20 cellular contexts compared by ENCODE assay signal in genomic region chr17:26773189-26774188, GRCh38.
"Had no signal": no experiment of that assay in that cellular context is flagged by ENCODE, and none has a peak within 500 bp of the region (broad histone marks: within the 10 kb centered on the region; RNA-seq: fewer than 3 reads in every experiment).

No MANE protein-coding gene starts in this region.

- H3K27me3 Mint-ChIP-seq: brain; stimulated activated naive B cell treated with anti-CD40 and anti-IgM and Interleukin-4, amounts not matched to agents 10 μg/mL and 1 μg/mL and 100 μg/mL, for 72 hours had no signal

- H3K27ac Mint-ChIP-seq: activated naive CD4-positive, alpha-beta T cell treated with anti-CD3 and anti-CD28 coated beads for 36 hours; brain; dendritic cell treated with granulocyte-macrophage colony-stimulating factor and Interleukin-4, amounts not matched to agents 40 ng/mL and 50 ng/mL, for 4 days; natural killer cell; stimulated activated naive B cell treated with anti-CD40 and anti-IgM and Interleukin-4, amounts not matched to agents 10 μg/mL and 1 μg/mL and 100 μg/mL, for 72 hours had no signal

- H3K27me3 ChIP-seq: vagina had no signal

- H3K4me3 ChIP-seq: pancreas, vagina had no signal

- DNase-seq: activated CD4-positive, alpha-beta T cell treated with anti-CD3 and anti-CD28 coated beads, Interleukin-2, amount 50 U/mL, for 48 hours; activated CD4-positive, CD25-positive, alpha-beta regulatory T cell treated with anti-CD3 and anti-CD28 coated beads, Interleukin-2, amount 50 U/mL, for 72 hours; activated CD8-positive, alpha-beta memory T cell treated with anti-CD3 and anti-CD28 coated beads, Interleukin-2, amount 50 U/mL, for 48 hours; activated naive CD4-positive, alpha-beta T cell treated with anti-CD3 and anti-CD28 coated beads for 36 hours; activated T-cell treated with anti-CD3 and anti-CD28 coated beads, Interleukin-2, amount 50 U/mL, for 48 hours; effector CD4-positive, alpha-beta T cell; midbrain; natural killer cell; small intestine; stimulated activated CD4-positive, alpha-beta T cell treated with anti-CD3 and anti-CD28 coated beads, Interleukin-15, amount 100 ng/mL, for 24 hours; stimulated activated CD4-positive, alpha-beta T cell treated with anti-CD3 and anti-CD28 coated beads, Interleukin-2, amount 100 ng/mL, for 48 hours; stimulated activated CD8-positive, alpha-beta memory T cell treated with anti-CD3 and anti-CD28 coated beads, Interleukin-4, amount 100 ng/mL, for 48 hours; stimulated activated naive B cell treated with anti-CD40 and anti-IgM and Interleukin-4, amounts not matched to agents 10 μg/mL and 1 μg/mL and 100 μg/mL, for 72 hours; trophoblast cell had no signal

- ATAC-seq: natural killer cell; pancreas; sciatic nerve; stimulated activated naive B cell treated with anti-CD40 and anti-IgM and Interleukin-4, amounts not matched to agents 10 μg/mL and 1 μg/mL and 100 μg/mL, for 72 hours had no signal

- H3K27ac ChIP-seq: pancreas, vagina, VCaP had no signal

- H3K36me3 ChIP-seq: pancreas, vagina had no signal

- H3K4me1 ChIP-seq: pancreas, vagina had no signal

- H3K36me3 Mint-ChIP-seq: brain had no signal

- H3K9me3 ChIP-seq: pancreas had no signal

- H3K4me3 Mint-ChIP-seq: activated naive CD4-positive, alpha-beta T cell treated with anti-CD3 and anti-CD28 coated beads for 36 hours; brain; dendritic cell treated with granulocyte-macrophage colony-stimulating factor and Interleukin-4, amounts not matched to agents 40 ng/mL and 50 ng/mL, for 4 days; natural killer cell; stimulated activated naive B cell treated with anti-CD40 and anti-IgM and Interleukin-4, amounts not matched to agents 10 μg/mL and 1 μg/mL and 100 μg/mL, for 72 hours had no signal

- H3K4me1 Mint-ChIP-seq: brain; natural killer cell; stimulated activated naive B cell treated with anti-CD40 and anti-IgM and Interleukin-4, amounts not matched to agents 10 μg/mL and 1 μg/mL and 100 μg/mL, for 72 hours had no signal
